ENCODE assay signal across 13 cellular contexts in genomic region chr2:237889811-237890210, GRCh38. TPM values are rescaled to one million over a fixed set of nuclear protein-coding genes. Genes with fewer than 3 reads are reported as not detected.
"Had no signal": no experiment of that assay in that cellular context is flagged by ENCODE, and none has a peak within 500 bp of the region (broad histone marks: within the 10 kb centered on the region; RNA-seq: fewer than 3 reads in every experiment).

No MANE protein-coding gene starts in this region.

- H3K4me3 ChIP-seq: psoas muscle, SJSA1, tibial nerve had no signal

- H3K27ac ChIP-seq: SJSA1 had no signal

- H3K9me3 ChIP-seq: psoas muscle, SJSA1, tibial nerve had no signal

- H3K36me3 ChIP-seq: SJSA1, tibial nerve had no signal

- H3K27me3 ChIP-seq: SJSA1, tibial nerve had no signal

- ATAC-seq: psoas muscle; stimulated activated effector memory CD8-positive, alpha-beta T cell treated with anti-CD3 and anti-CD28 coated beads, Interleukin-12 subunit alpha, Interleukin-12 subunit beta, amount 100 ng/mL, for 72 hours had no signal

- FAIRE-seq: endothelial cell of umbilical vein, TTC549 had no signal

- DNase-seq: activated CD4-positive, CD25-positive, alpha-beta regulatory T cell; activated naive CD4-positive, alpha-beta T cell treated with Interleukin-2 at 50 U/mL for 16 hours; foreskin fibroblast; glutamatergic neuron; kidney glomerular epithelial cell; psoas muscle; stimulated activated CD4-positive, alpha-beta T cell treated with anti-CD3 and anti-CD28 coated beads, Interleukin-12 subunit alpha, Interleukin-12 subunit beta, amount 100 ng/mL, for 4 hours; stimulated activated CD4-positive, alpha-beta T cell treated with anti-CD3 and anti-CD28 coated beads, Interleukin-2, amount 100 ng/mL, for 24 hours had no signal

RNA-seq across cellular contexts. Expression of gene RAMP1, which starts 30.4 kb away (rescaled TPM):
- total RNA-seq: endothelial cell of umbilical vein had no signal
